28 cellular contexts compared by ENCODE assay signal in the genomic region with DNA sequence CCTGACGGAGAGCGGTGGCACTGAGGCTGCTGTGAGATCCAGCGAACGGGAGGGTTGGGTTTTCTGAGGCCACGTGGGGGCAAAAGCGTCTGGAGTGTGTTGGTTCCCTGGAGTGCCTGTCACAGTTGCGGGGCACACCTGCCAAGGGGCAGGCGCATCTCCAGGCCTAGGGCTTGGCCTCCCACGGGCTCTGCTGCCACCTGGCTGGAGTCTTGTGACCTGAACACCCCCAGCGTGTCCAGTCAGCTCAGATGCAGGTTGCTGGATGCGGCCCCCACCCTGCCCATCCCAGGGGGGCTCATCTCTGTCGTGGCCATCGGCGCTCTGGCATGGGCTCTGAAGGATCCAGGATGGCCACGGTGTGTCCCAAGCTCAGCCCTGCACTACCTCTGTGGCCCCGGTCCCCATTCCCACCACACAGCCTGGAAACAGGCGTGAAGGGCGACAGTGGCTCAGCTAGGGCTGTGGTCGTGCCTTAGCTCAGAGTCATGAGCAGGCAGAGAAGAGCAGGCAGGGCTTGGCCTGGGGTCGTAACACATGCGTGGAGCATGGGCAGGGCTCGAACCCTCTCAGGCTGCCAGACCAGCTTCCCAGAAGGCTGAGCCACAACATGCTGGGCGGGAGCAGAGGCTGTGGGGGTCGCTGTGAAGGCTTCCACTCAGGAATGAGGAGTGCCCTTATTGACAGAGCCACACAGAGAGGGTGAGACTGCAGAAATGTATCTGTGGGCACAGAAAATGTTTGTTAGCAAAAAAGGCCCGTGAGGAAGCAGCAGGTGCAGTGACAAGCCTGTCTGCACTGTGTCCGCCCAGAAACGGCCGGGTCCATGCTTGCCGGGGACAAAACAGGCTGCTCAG. TPM values are rescaled to one million over a fixed set of nuclear protein-coding genes. Genes with fewer than 3 reads are reported as not detected.
"Had no signal": no experiment of that assay in that cellular context is flagged by ENCODE, and none has a peak within 500 bp of the region (broad histone marks: within the 10 kb centered on the region; RNA-seq: fewer than 3 reads in every experiment).

No MANE protein-coding gene starts in this region.

- H3K9me3 ChIP-seq: ascending aorta had no signal

- DNase-seq: activated CD4-positive, alpha-beta T cell treated with anti-CD3 and anti-CD28 coated beads, Interleukin-2, amount 10 ng/mL, durations not matched to agents 24 days and 14 days; activated CD4-positive, alpha-beta T cell treated with anti-CD3 and anti-CD28 coated beads, Interleukin-2, amount 50 U/mL, for 4 hours; activated CD8-positive, alpha-beta T cell treated with anti-CD3 and anti-CD28 coated beads for 36 hours; activated effector memory CD4-positive, alpha-beta T cell treated with anti-CD3 and anti-CD28 coated beads, Interleukin-2, amount 50 U/mL, for 16 hours; activated naive CD4-positive, alpha-beta T cell; activated naive CD8-positive, alpha-beta T cell treated with anti-CD3 and anti-CD28 coated beads, Interleukin-2, amount 10 ng/mL, durations not matched to agents 7 days and 5 days; activated T-cell treated with anti-CD3 and anti-CD28 coated beads, Interleukin-2, amount 50 U/mL, for 1 hour; activated T-cell treated with anti-CD3 and anti-CD28 coated beads, Interleukin-2, amount 50 U/mL, for 72 hours; amygdala; caudate nucleus; MM.1S; MV-4-11; NCI-H1092; NCI-H146; NCI-H187; NCI-H2029 treated with DMSO at 0.1 percent for 48 hours; NCI-H226; NCI-H446 treated with DMSO at 0.1 percent for 48 hours; NCI-H524; NCI-H69; NCI-H82; T1000 had no signal

- H3K9ac ChIP-seq: KMS-11 had no signal

- H3K27me3 ChIP-seq: ascending aorta had no signal

- H3K27ac ChIP-seq: ascending aorta, KMS-11 had no signal

- H3K4me2 ChIP-seq: KMS-11 had no signal

- H3K4me3 ChIP-seq: ascending aorta had no signal

- ATAC-seq: activated CD8-positive, alpha-beta T cell treated with anti-CD3 and anti-CD28 coated beads for 36 hours; activated T-cell treated with anti-CD3 and anti-CD28 coated beads, Interleukin-2, amount 50 U/mL, for 72 hours; activated T-helper 17 cell treated with anti-CD3 and anti-CD28 coated beads, Interleukin-2, amount 50 U/mL, for 72 hours; Panc1 had no signal

RNA-seq across cellular contexts. Expression of a gene that starts 35.6 kb away (rescaled TPM):
- total RNA-seq: LHCN-M2 had no signal

RNA-seq across cellular contexts. Expression of a gene that starts 52.8 kb away (rescaled TPM):
- total RNA-seq: ascending aorta, RPMI7951 had no signal
